ENCODE assay signal across 9 cellular contexts in the genomic region with DNA sequence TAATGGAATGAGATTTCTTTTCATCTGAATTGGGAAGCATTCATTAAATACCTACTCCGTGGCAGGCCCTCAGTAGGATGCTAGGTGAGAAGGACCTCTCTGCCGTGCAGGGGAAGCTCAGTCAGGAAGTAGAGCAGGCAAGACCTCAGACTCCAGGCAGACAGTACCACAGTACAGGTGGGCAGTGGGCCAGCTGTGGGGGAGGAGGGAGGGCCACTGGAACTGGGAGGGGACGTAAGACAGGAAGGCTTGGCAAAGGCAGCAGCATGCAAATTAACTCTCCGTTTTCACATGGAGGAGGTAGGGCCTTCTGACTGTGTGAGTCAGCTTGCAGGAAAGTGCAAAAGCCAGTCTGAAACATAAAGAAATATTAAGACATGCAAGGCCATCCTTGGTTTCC.
DNase-seq lines count a peak whose midpoint lies in the region; ATAC-seq, FAIRE-seq and TF ChIP-seq lines count a peak whose summit lies in the region.
"Had no signal": no experiment of that assay in that cellular context is flagged by ENCODE, and none has a peak within 500 bp of the region (broad histone marks: within the 10 kb centered on the region; RNA-seq: fewer than 3 reads in every experiment).

No MANE protein-coding gene starts in this region.

- H3K23me2 ChIP-seq in H1 (ENCODE audit: low read depth, low read length), result no peaks in the 10 kb centered on the region; the same call in 1 of the 2 replicates

- H4K5ac ChIP-seq in H1 (ENCODE audit: insufficient read length, low read depth, low read length), result no peak overlapping the region

- no peak for DNase-seq in stimulated activated naive CD8-positive, alpha-beta T cell treated with anti-CD3 and anti-CD28 coated beads, Interleukin-15, amount 100 ng/mL, for 72 hours
- no peak for DNase-seq in stimulated activated naive CD8-positive, alpha-beta T cell treated with anti-CD3 and anti-CD28 coated beads, Interleukin-15, Interleukin-2, amounts not matched to agents 100 U/mL and 50 U/mL, for 24 hours
- DNase-seq in NCI-H510A treated with DMSO at 0.1 percent for 48 hours (lab: John Stamatoyannopoulos, UW), result peak; percentile 51
- DNase-seq in H1 (ENCODE audit: low read depth in 1 of 2, low spot score in 2 of 2), result peak in 1 of 2 experiments; percentile 46
- DNase-seq in neuronal stem cell (ENCODE audit: low spot score), result no peak
- no peak for DNase-seq in SW480 (ENCODE audit: low spot score)

- no peak overlapping the region for H2BK5ac ChIP-seq in H1 (ENCODE audit: low read depth, low read length)
- H2BK5ac ChIP-seq in neuronal stem cell (ENCODE audit: low read length), result no peak overlapping the region

- H3K27me3 ChIP-seq in H1 (replicated peaks in 1 of 4; ENCODE audit: control insufficient read depth in 3 of 4, extremely low read depth in 1 of 4, insufficient read depth in 3 of 4, low read length in 3 of 4), result 0 out of 7 replicates have a peak, but pooled peaks cover 0 to 3% (median 0%) of the 10 kb centered on the region in 4 experiments
- peaks cover 0 to 23% (median 0%) of the 10 kb centered on the region in 3 experiments for H3K27me3 ChIP-seq in neuronal stem cell (ENCODE audit: control insufficient read depth in 3 of 3, insufficient read depth in 3 of 3, low read depth in 1 of 3, low read length in 3 of 3)
- H3K27me3 ChIP-seq: suprapubic skin had no signal

- no peaks in the 10 kb centered on the region; a peak in 1 of 4 replicates for H3K9me3 ChIP-seq in H1 (ENCODE audit: insufficient read depth in 2 of 2, low read depth in 1 of 2, low read length in 1 of 2)
- H3K9me3 ChIP-seq in neuronal stem cell (replicated peaks in 1 of 2; ENCODE audit: control insufficient read depth in 2 of 2, insufficient read depth in 1 of 2, low read depth in 1 of 2, low read length in 2 of 2), result peaks cover 0 to 1% of the 10 kb centered on the region in 2 donors
- H3K9me3 ChIP-seq: suprapubic skin had no signal

- H2BK12ac ChIP-seq in H1 (ENCODE audit: low read depth, low read length) (no peak overlapping the region), neuronal stem cell (ENCODE audit: low read length) (no peak overlapping the region)

- H3K4me2 ChIP-seq in H1 (ENCODE audit: insufficient read depth in 1 of 2, low read depth in 2 of 2, low read length in 2 of 2), result peak overlapping the region in 1 of 2 experiments; percentile 11; a peak in 1 of 4 replicates
- no peak overlapping the region for H3K4me2 ChIP-seq in neuronal stem cell (ENCODE audit: insufficient read depth, low read length, poor library complexity, severe bottlenecking)

- H2AFZ ChIP-seq in H1 (ENCODE audit: low read length) (peak overlapping the region; percentile 89; the same call in 1 of the 2 replicates), neuronal stem cell (ENCODE audit: low read length) (no peak overlapping the region)

- no peak overlapping the region for H2BK20ac ChIP-seq in H1 (ENCODE audit: low read length)

- peaks cover 11% of the 10 kb centered on the region for H3K4me1 Mint-ChIP-seq in stimulated activated naive CD8-positive, alpha-beta T cell treated with anti-CD3 and anti-CD28 coated beads, Interleukin-15, amount 100 ng/mL, for 72 hours

- H3K79me2 ChIP-seq in H1 (ENCODE audit: control insufficient read depth in 1 of 2, insufficient read depth in 2 of 2, low read length in 2 of 2), result no peaks in the 10 kb centered on the region

- H3K79me1 ChIP-seq in H1 (ENCODE audit: low read depth, low read length) (no peaks in the 10 kb centered on the region), neuronal stem cell (ENCODE audit: low read depth, low read length) (no peaks in the 10 kb centered on the region)

- FAIRE-seq in H1 (lab: Jason Lieb, UNC), result no peak

- TF ChIP-seq EP300 in H1 (IDR thresholded peaks at IDR 0.05; ENCODE audit: borderline replicate concordance in 1 of 2, low read depth in 2 of 2, low read length in 2 of 2), result no peak

- no peak overlapping the region for H3K23ac ChIP-seq in H1 (ENCODE audit: insufficient read length)
- no peak overlapping the region for H3K23ac ChIP-seq in neuronal stem cell (ENCODE audit: low read depth, low read length, poor library complexity)

- no peak for TF ChIP-seq POLR2A in H1 (IDR thresholded peaks at IDR 0.05; ENCODE audit: control extremely low read depth in 1 of 2, low read depth in 2 of 2, low read length in 2 of 2)

- H3K4me1 ChIP-seq in H1 (replicated peaks in 1 of 4; ENCODE audit: control insufficient read depth in 3 of 4, insufficient read depth in 4 of 4, low read length in 3 of 4), result peaks cover 0 to 6% (median 3%) of the 10 kb centered on the region in 4 experiments; a peak in 4 of 7 replicates
- H3K4me1 ChIP-seq in neuronal stem cell (ENCODE audit: control insufficient read depth in 2 of 2, insufficient read depth in 1 of 2, low read depth in 1 of 2, low read length in 2 of 2), result no peaks in the 10 kb centered on the region

- TF ChIP-seq CTCF in H1 (IDR thresholded peaks at IDR 0.05; ENCODE audit: control extremely low read depth in 1 of 3, insufficient read depth in 1 of 3, low read depth in 1 of 3, low read length in 3 of 3), result no peak

- H3K56ac ChIP-seq in H1 (replicated peaks; ENCODE audit: insufficient read length, low read depth, low read length), result no peak overlapping the region

- H4K91ac ChIP-seq in H1 (replicated peaks; ENCODE audit: insufficient read length, low read length) (no peak overlapping the region), neuronal stem cell (ENCODE audit: low read depth, low read length, poor library complexity) (no peak overlapping the region)

- H3K4me3 ChIP-seq in H1 (ENCODE audit: extremely low read depth in 1 of 4, insufficient read depth in 2 of 4, low read depth in 3 of 4, low read length in 4 of 4) (no peak overlapping the region), neuronal stem cell (ENCODE audit: low read length in 2 of 2) (no peak overlapping the region)
- H3K4me3 ChIP-seq: suprapubic skin had no signal

- H4K8ac ChIP-seq in H1 (ENCODE audit: extremely low read depth, insufficient read depth, low read length), result no peak overlapping the region; the same call in 1 of the 2 replicates
- no peak overlapping the region for H4K8ac ChIP-seq in neuronal stem cell (ENCODE audit: low read depth, low read length)

- H2BK15ac ChIP-seq in H1 (ENCODE audit: low read length) (no peak overlapping the region), neuronal stem cell (ENCODE audit: low read length) (no peak overlapping the region)

- H2BK120ac ChIP-seq in H1 (replicated peaks; ENCODE audit: low read depth, low read length), result no peak overlapping the region
- no peak overlapping the region for H2BK120ac ChIP-seq in neuronal stem cell (ENCODE audit: low read depth, low read length)

- 75% methylated on average over 4 of the region's 4 CpGs; no CpG with 5 or more reads in 1 of the 2 experiments for WGBS in H1 (ENCODE audit: extremely low coverage in 1 of 2, insufficient coverage in 1 of 2, insufficient read length in 1 of 2, insufficient replicate concordance in 2 of 2, low coverage in 1 of 2, low lambda C conversion rate in 2 of 2, missing lambda C conversion rate in 1 of 2), 2 experiments
- WGBS in neuronal stem cell (ENCODE audit: extremely low coverage in 2 of 2, insufficient read length in 2 of 2, insufficient replicate concordance in 1 of 2), 2 donors, result no CpG with 5 or more reads among the region's 4 CpGs

- no peak overlapping the region for H3K4me3 Mint-ChIP-seq in stimulated activated naive CD8-positive, alpha-beta T cell treated with anti-CD3 and anti-CD28 coated beads, Interleukin-15, amount 100 ng/mL, for 72 hours

- H4K20me1 ChIP-seq in H1 (replicated peaks in 1 of 2; ENCODE audit: control insufficient read depth in 1 of 2, insufficient read depth in 2 of 2, low read length in 2 of 2), result no peaks in the 10 kb centered on the region

- no peak overlapping the region for H3K27ac Mint-ChIP-seq in stimulated activated naive CD8-positive, alpha-beta T cell treated with anti-CD3 and anti-CD28 coated beads, Interleukin-15, amount 100 ng/mL, for 72 hours

- peak; percentile 53 for ATAC-seq in stimulated activated naive CD8-positive, alpha-beta T cell treated with anti-CD3 and anti-CD28 coated beads, Interleukin-15, amount 100 ng/mL, for 72 hours
- no peak for ATAC-seq in stimulated activated naive CD8-positive, alpha-beta T cell treated with anti-CD3 and anti-CD28 coated beads, Interleukin-15, Interleukin-2, amounts not matched to agents 100 U/mL and 50 U/mL, for 24 hours
- ATAC-seq in HG03520 (IDR thresholded peaks at IDR 0.05; ENCODE audit: unreplicated experiment) (no peak), GM18868 (IDR thresholded peaks at IDR 0.05; ENCODE audit: unreplicated experiment) (no peak)

- no peaks in the 10 kb centered on the region for H3K36me3 ChIP-seq in H1 (ENCODE audit: control insufficient read depth in 2 of 4, insufficient read depth in 4 of 4, low read length in 3 of 4)
- no peaks in the 10 kb centered on the region for H3K36me3 ChIP-seq in neuronal stem cell (replicated peaks in 1 of 2; ENCODE audit: control insufficient read depth in 2 of 2, insufficient read depth in 2 of 2, low read length in 2 of 2)
- H3K36me3 ChIP-seq: suprapubic skin had no signal

- H3K14ac ChIP-seq in H1 (ENCODE audit: insufficient read length), result no peak overlapping the region
- H3K14ac ChIP-seq in neuronal stem cell (ENCODE audit: low read length), result peak overlapping the region; percentile 42

- H3K27me3 Mint-ChIP-seq in stimulated activated naive CD8-positive, alpha-beta T cell treated with anti-CD3 and anti-CD28 coated beads, Interleukin-15, amount 100 ng/mL, for 72 hours, result no peaks in the 10 kb centered on the region

- POLR2A ChIA-PET in H1 (lab: Charles Lee; ENCODE audit: partially characterized antibody), result interaction anchor here (1.2 kb wide), 1 partner anchor 36 kb away, joined by 3 read pairs; no protein-coding TSS in a partner anchor

- H3K18ac ChIP-seq in H1 (ENCODE audit: extremely low read depth, low read length) (no peak overlapping the region), neuronal stem cell (ENCODE audit: low read length) (no peak overlapping the region)

- CTCF ChIA-PET in H1 (lab: Charles Lee; ENCODE audit: partially characterized antibody), result interaction anchor here (0.5 to 2.8 kb wide), 8 partner anchors 8 to 1465 kb away, joined by 3 to 9 read pairs (median 4); no protein-coding TSS in a partner anchor

- no peaks in the 10 kb centered on the region for H3K9me3 Mint-ChIP-seq in stimulated activated naive CD8-positive, alpha-beta T cell treated with anti-CD3 and anti-CD28 coated beads, Interleukin-15, amount 100 ng/mL, for 72 hours

- no peak for TF ChIP-seq RAD21 in H1 (IDR thresholded peaks at IDR 0.05 in 1 of 2, conservative IDR thresholded peaks at IDR 0.05 in 1 of 2; ENCODE audit: low read depth in 2 of 2, low read length in 2 of 2)

- no peak overlapping the region for H2AK5ac ChIP-seq in H1 (ENCODE audit: low read depth, low read length)
- no peak overlapping the region for H2AK5ac ChIP-seq in neuronal stem cell (ENCODE audit: low read depth, low read length)

- H3K9ac ChIP-seq in H1 (replicated peaks in 1 of 4; ENCODE audit: extremely low read depth in 1 of 4, low read depth in 3 of 4, low read length in 3 of 4), result no peak overlapping the region
- no peak overlapping the region for H3K9ac ChIP-seq in neuronal stem cell (ENCODE audit: low read depth, low read length, poor library complexity)

- H3K4ac ChIP-seq in H1 (replicated peaks; ENCODE audit: insufficient read length, low read depth, low read length) (no peak overlapping the region), neuronal stem cell (ENCODE audit: low read length) (no peak overlapping the region)

- no peak overlapping the region for H3K27ac ChIP-seq in H1 (ENCODE audit: low read depth, low read length)
- no peak overlapping the region for H3K27ac ChIP-seq in neuronal stem cell (replicated peaks; ENCODE audit: low read length)
- H3K27ac ChIP-seq: suprapubic skin had no signal
